ENCODE assay signal across 11 cellular contexts in the genomic region with DNA sequence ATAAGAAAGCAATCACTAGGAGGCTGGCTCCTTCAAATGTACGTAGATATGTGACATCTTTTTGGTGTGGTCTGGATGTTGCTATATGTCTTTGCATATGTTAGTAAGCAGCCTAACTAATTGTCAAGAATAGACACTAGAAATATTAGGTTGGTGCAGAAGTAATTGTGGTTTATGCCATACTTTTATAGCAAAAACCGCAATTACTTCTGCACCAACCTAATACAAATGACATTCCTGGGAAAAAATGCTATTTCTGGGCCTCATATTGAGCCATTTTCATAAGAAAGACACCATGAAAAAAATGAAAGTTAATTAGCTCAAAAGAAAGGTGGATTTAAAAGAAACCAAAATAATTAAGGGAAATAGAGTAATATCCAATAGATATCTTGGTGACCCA.
"Had no signal": no experiment of that assay in that cellular context is flagged by ENCODE, and none has a peak within 500 bp of the region (broad histone marks: within the 10 kb centered on the region; RNA-seq: fewer than 3 reads in every experiment).

No MANE protein-coding gene starts in this region.

- H3K4me1 ChIP-seq: HAP-1 had no signal

- ATAC-seq: GM23338, HCT116 had no signal

- H3K36me3 ChIP-seq: HAP-1 had no signal

- H3K4me3 ChIP-seq: GM23248, GM23338, HAP-1 had no signal

- FAIRE-seq: H1, H54 had no signal

- H2AFZ ChIP-seq: GM23248, GM23338 had no signal

- DNase-seq: GM23248, GOT3, H7, H9, HCEC 1CT, HFFc6 had no signal

- H3K9ac ChIP-seq: GM23248 had no signal

- H3K9me3 ChIP-seq: HAP-1 had no signal

- H3K27ac ChIP-seq: GM23248 had no signal

- H3K4me2 ChIP-seq: GM23338 had no signal
